20 cellular contexts compared by ENCODE assay signal in genomic region chr1:15858069-15858670, GRCh38. TPM values are rescaled to one million over a fixed set of nuclear protein-coding genes. Genes with fewer than 3 reads are reported as not detected.
DNase-seq lines count a peak whose midpoint lies in the region; ATAC-seq and TF ChIP-seq lines count a peak whose summit lies in the region.
"Had no signal": no experiment of that assay in that cellular context is flagged by ENCODE, and none has a peak within 500 bp of the region (broad histone marks: within the 10 kb centered on the region; RNA-seq: fewer than 3 reads in every experiment).

No MANE protein-coding gene starts in this region.

- WGBS in trophoblast cell (ENCODE audit: extremely low coverage, insufficient coverage, insufficient read length) = no CpG with 5 or more reads among the region's 6 CpGs

- H3K27ac Mint-ChIP-seq in activated naive CD8-positive, alpha-beta T cell = peak overlapping the region; percentile 51
- H3K27ac Mint-ChIP-seq in activated naive CD8-positive, alpha-beta T cell treated with anti-CD3 and anti-CD28 coated beads for 36 hours = no peak overlapping the region
- H3K27ac Mint-ChIP-seq in stimulated activated memory B cell treated with anti-CD40 and anti-IgM and Interleukin-4, amounts not matched to agents 10 μg/mL and 1 μg/mL and 100 μg/mL, for 72 hours = peak overlapping the region; percentile 7
- H3K27ac Mint-ChIP-seq: activated T-helper 17 cell treated with anti-CD3 and anti-CD28 coated beads, Interleukin-2, amount 50 U/mL, for 72 hours had no signal

- H2BK120ac ChIP-seq in trophoblast cell (ENCODE audit: insufficient read depth, low read length, poor library complexity) = no peak overlapping the region

- H3K9me3 ChIP-seq in BE2C (no peaks in the 10 kb centered on the region), trophoblast cell (ENCODE audit: insufficient read depth, low read depth, low read length) (no peaks in the 10 kb centered on the region)
- H3K9me3 ChIP-seq: Caco-2, esophagus muscularis mucosa, MG63, thyroid gland had no signal

- H3K4me1 Mint-ChIP-seq in activated naive CD8-positive, alpha-beta T cell (ENCODE audit: low read depth) = peaks cover 40% of the 10 kb centered on the region
- peaks cover 24% of the 10 kb centered on the region for H3K4me1 Mint-ChIP-seq in activated naive CD8-positive, alpha-beta T cell treated with anti-CD3 and anti-CD28 coated beads for 36 hours
- H3K4me1 Mint-ChIP-seq in stimulated activated memory B cell treated with anti-CD40 and anti-IgM and Interleukin-4, amounts not matched to agents 10 μg/mL and 1 μg/mL and 100 μg/mL, for 72 hours = peaks cover 33% of the 10 kb centered on the region

- no peaks in the 10 kb centered on the region for H3K27me3 Mint-ChIP-seq in activated naive CD8-positive, alpha-beta T cell
- no peaks in the 10 kb centered on the region for H3K27me3 Mint-ChIP-seq in activated naive CD8-positive, alpha-beta T cell treated with anti-CD3 and anti-CD28 coated beads for 36 hours
- H3K27me3 Mint-ChIP-seq in stimulated activated memory B cell treated with anti-CD40 and anti-IgM and Interleukin-4, amounts not matched to agents 10 μg/mL and 1 μg/mL and 100 μg/mL, for 72 hours = no peaks in the 10 kb centered on the region
- H3K27me3 Mint-ChIP-seq: activated T-helper 17 cell treated with anti-CD3 and anti-CD28 coated beads, Interleukin-2, amount 50 U/mL, for 72 hours had no signal

- H3K27me3 ChIP-seq in BE2C (no peaks in the 10 kb centered on the region), trophoblast cell (ENCODE audit: insufficient read depth, low read length) (no peaks in the 10 kb centered on the region)
- H3K27me3 ChIP-seq: esophagus muscularis mucosa, MG63, thyroid gland had no signal

- H3K27ac ChIP-seq in trophoblast cell (ENCODE audit: low read depth, low read length) = no peak overlapping the region
- H3K27ac ChIP-seq: esophagus muscularis mucosa had no signal

- no peaks in the 10 kb centered on the region for H3K9me3 Mint-ChIP-seq in activated naive CD8-positive, alpha-beta T cell (ENCODE audit: low read depth)
- H3K9me3 Mint-ChIP-seq in activated naive CD8-positive, alpha-beta T cell treated with anti-CD3 and anti-CD28 coated beads for 36 hours = no peaks in the 10 kb centered on the region
- no peaks in the 10 kb centered on the region for H3K9me3 Mint-ChIP-seq in stimulated activated memory B cell treated with anti-CD40 and anti-IgM and Interleukin-4, amounts not matched to agents 10 μg/mL and 1 μg/mL and 100 μg/mL, for 72 hours
- H3K9me3 Mint-ChIP-seq: activated T-helper 17 cell treated with anti-CD3 and anti-CD28 coated beads, Interleukin-2, amount 50 U/mL, for 72 hours had no signal

- H3K4me3 ChIP-seq in BE2C (ENCODE audit: low read depth, low read length) = no peak overlapping the region
- H3K4me3 ChIP-seq in trophoblast cell (ENCODE audit: low read depth, low read length) = no peak overlapping the region
- H3K4me3 ChIP-seq: esophagus muscularis mucosa, MG63, thyroid gland had no signal

- H3K36me3 ChIP-seq in BE2C = no peaks in the 10 kb centered on the region
- H3K36me3 ChIP-seq in trophoblast cell (ENCODE audit: control insufficient read depth in 1 of 2, insufficient read depth in 2 of 2, low read length in 2 of 2) = no peaks in the 10 kb centered on the region
- H3K36me3 ChIP-seq: esophagus muscularis mucosa, MG63, thyroid gland had no signal

- H2AFZ ChIP-seq in trophoblast cell (ENCODE audit: insufficient read depth, low read length, poor library complexity) = no peak overlapping the region

- no peak overlapping the region for H3K4me2 ChIP-seq in trophoblast cell (ENCODE audit: low read length)

- no peak for TF ChIP-seq CTCF in BE2C (IDR thresholded peaks at IDR 0.05; ENCODE audit: low read depth, low read length)

- H4K12ac ChIP-seq in trophoblast cell (ENCODE audit: low read depth, low read length) = no peak overlapping the region

- H3K4me1 ChIP-seq in BE2C = no peaks in the 10 kb centered on the region
- H3K4me1 ChIP-seq in trophoblast cell (ENCODE audit: control insufficient read depth in 1 of 2, insufficient read depth in 2 of 2, low read length in 2 of 2) = no peaks in the 10 kb centered on the region
- H3K4me1 ChIP-seq: Caco-2 had no signal

- H4K91ac ChIP-seq in trophoblast cell (ENCODE audit: low read depth, low read length) = no peak overlapping the region

- H4K8ac ChIP-seq in trophoblast cell (ENCODE audit: low read depth, low read length) = no peak overlapping the region

- DNase-seq in activated naive CD8-positive, alpha-beta T cell treated with anti-CD3 and anti-CD28 coated beads for 36 hours = no peak
- peak; percentile 21 for DNase-seq in M059J (ENCODE audit: low read depth)
- no peak for DNase-seq in BE2C
- no peak for DNase-seq in trophoblast cell
- DNase-seq: aorta; Caco-2; left cardiac atrium; MG63; midbrain; NCI-H2171 treated with DMSO at 0.1 percent for 48 hours; SHP77 treated with DMSO at 0.1 percent for 48 hours; stimulated activated CD4-positive, alpha-beta T cell treated with anti-CD3 and anti-CD28 coated beads, Interleukin-15, amount 100 ng/mL, for 24 hours; T-helper 2 cell; thyroid gland had no signal

- no peaks in the 10 kb centered on the region for H3K79me1 ChIP-seq in trophoblast cell (ENCODE audit: low read length)

- H2BK5ac ChIP-seq in trophoblast cell (ENCODE audit: low read depth, low read length, poor library complexity) = no peak overlapping the region

- H3K14ac ChIP-seq in trophoblast cell (ENCODE audit: low read length) = no peak overlapping the region

- peaks cover 3% of the 10 kb centered on the region for H3K36me3 Mint-ChIP-seq in activated naive CD8-positive, alpha-beta T cell
- H3K36me3 Mint-ChIP-seq in activated naive CD8-positive, alpha-beta T cell treated with anti-CD3 and anti-CD28 coated beads for 36 hours = peaks cover 8% of the 10 kb centered on the region
- H3K36me3 Mint-ChIP-seq in stimulated activated memory B cell treated with anti-CD40 and anti-IgM and Interleukin-4, amounts not matched to agents 10 μg/mL and 1 μg/mL and 100 μg/mL, for 72 hours = peaks cover 6% of the 10 kb centered on the region

- H3K9ac ChIP-seq in trophoblast cell (ENCODE audit: low read length) = no peak overlapping the region

- no peak overlapping the region for H2AK5ac ChIP-seq in trophoblast cell (ENCODE audit: low read length)

- H3K18ac ChIP-seq in trophoblast cell (ENCODE audit: low read length) = no peak overlapping the region

- H3K4ac ChIP-seq in trophoblast cell (ENCODE audit: low read depth, low read length) = no peak overlapping the region

- H2BK12ac ChIP-seq in trophoblast cell (ENCODE audit: low read length) = no peak overlapping the region

- no peak overlapping the region for H3K23ac ChIP-seq in trophoblast cell (ENCODE audit: low read length)

- H3K4me3 Mint-ChIP-seq in activated naive CD8-positive, alpha-beta T cell = peak overlapping the region; percentile 12
- H3K4me3 Mint-ChIP-seq in activated naive CD8-positive, alpha-beta T cell treated with anti-CD3 and anti-CD28 coated beads for 36 hours = no peak overlapping the region
- H3K4me3 Mint-ChIP-seq in stimulated activated memory B cell treated with anti-CD40 and anti-IgM and Interleukin-4, amounts not matched to agents 10 μg/mL and 1 μg/mL and 100 μg/mL, for 72 hours = no peak overlapping the region
- H3K4me3 Mint-ChIP-seq: activated T-helper 17 cell treated with anti-CD3 and anti-CD28 coated beads, Interleukin-2, amount 50 U/mL, for 72 hours had no signal

- peaks cover 1% of the 10 kb centered on the region for H3K79me2 ChIP-seq in trophoblast cell (ENCODE audit: control insufficient read depth, insufficient read depth, low read length, poor library complexity)

- ATAC-seq in esophagus mucosa (peak; percentile 46), HG02678 (IDR thresholded peaks at IDR 0.05; ENCODE audit: unreplicated experiment) (no peak)
- ATAC-seq in stimulated activated memory B cell treated with anti-CD40 and anti-IgM and Interleukin-4, amounts not matched to agents 10 μg/mL and 1 μg/mL and 100 μg/mL, for 72 hours = no peak
- ATAC-seq: activated T-helper 17 cell treated with anti-CD3 and anti-CD28 coated beads, Interleukin-2, amount 50 U/mL, for 72 hours; left cardiac atrium had no signal

RNA-seq across cellular contexts. Expression of gene SPEN, which starts 10.7 kb away (rescaled TPM):
- total RNA-seq in activated naive CD8-positive, alpha-beta T cell treated with anti-CD3 and anti-CD28 coated beads for 36 hours = 10 to 100 TPM; 49.3 to 51.9 TPM
- 15.9 and 28.9 TPM in 2 replicates for total RNA-seq in M059J (2014; rRNA removed; shearing (Covaris generic))
- total RNA-seq in esophagus mucosa = 25.1 TPM
- 144 TPM for polyA plus RNA-seq in BE2C (2012; ENCODE audit: insufficient read depth, insufficient read length, low read depth)
- 21.2 and 21.4 TPM in 2 replicates for polyA plus RNA-seq in trophoblast cell (2013)

RNA-seq across cellular contexts. Expression of gene UQCRHL, which starts 50.7 kb away (rescaled TPM):
- total RNA-seq in activated naive CD8-positive, alpha-beta T cell treated with anti-CD3 and anti-CD28 coated beads for 36 hours = 1 to 10 TPM; 1.9 to 2.0 TPM
- total RNA-seq in M059J (2014; rRNA removed; shearing (Covaris generic)) = 1.4 TPM in 2 replicates
- 1.6 TPM for total RNA-seq in esophagus mucosa
- 1.5 TPM for polyA plus RNA-seq in BE2C (2012; ENCODE audit: insufficient read depth, insufficient read length, low read depth)
- polyA plus RNA-seq in trophoblast cell (2013) = 2.1 TPM in 2 replicates
